Comparison of ENCODE assay signal across 5 cellular contexts in genomic region chr1:152308758-152309157, GRCh38. TPM values are rescaled to one million over a fixed set of nuclear protein-coding genes. Genes with fewer than 3 reads are reported as not detected.
"Had no signal": no experiment of that assay in that cellular context is flagged by ENCODE, and none has a peak within 500 bp of the region (broad histone marks: within the 10 kb centered on the region; RNA-seq: fewer than 3 reads in every experiment).

No MANE protein-coding gene starts in this region.

RNA-seq across cellular contexts. Expression of gene FLG, which starts 16.3 kb away (rescaled TPM):
- total RNA-seq: K562, PC-3, SK-MEL-5 had no signal

RNA-seq across cellular contexts. Expression of gene FLG2, which starts 51.0 kb away (rescaled TPM):
- total RNA-seq: K562, M059J, PC-3, SJCRH30, SK-MEL-5 had no signal
